Comparison of ENCODE assay signal across 8 cellular contexts in genomic region chr5:157602505-157602904, GRCh38. TPM values are rescaled to one million over a fixed set of nuclear protein-coding genes. Genes with fewer than 3 reads are reported as not detected.
DNase-seq lines count a peak whose midpoint lies in the region; ATAC-seq and TF ChIP-seq lines count a peak whose summit lies in the region.

No MANE protein-coding gene starts in this region.

- intact Hi-C loops in transverse colon (cut with DNase I; ENCODE audit: low total_unique reads) (no loop called here), sigmoid colon (cut with DNase I) (no loop called here)

- ATAC-seq in GM18861 (IDR thresholded peaks at IDR 0.05; ENCODE audit: unreplicated experiment): peak; percentile 35
- peak; percentile 49 for ATAC-seq in HG02884 (IDR thresholded peaks at IDR 0.05; ENCODE audit: unreplicated experiment)
- no peak for ATAC-seq in GM19328 (IDR thresholded peaks at IDR 0.05; ENCODE audit: unreplicated experiment)

- TF ChIP-seq CTCF in fibroblast of mammary gland (conservative IDR thresholded peaks at IDR 0.05; ENCODE audit: control insufficient read depth, insufficient read depth, low read depth, low read length): no peak
- no peak for TF ChIP-seq CTCF in transverse colon (IDR thresholded peaks at IDR 0.05)
- no peak for TF ChIP-seq CTCF in sigmoid colon (IDR thresholded peaks at IDR 0.05)

- H3K9me3 ChIP-seq in SJSA1 (replicated peaks) (no peaks in the 10 kb centered on the region), transverse colon (no peaks in the 10 kb centered on the region), sigmoid colon (no peaks in the 10 kb centered on the region)

- H3K27me3 ChIP-seq in SJSA1 (replicated peaks): no peaks in the 10 kb centered on the region
- H3K27me3 ChIP-seq in transverse colon: no peaks in the 10 kb centered on the region
- no peaks in the 10 kb centered on the region for H3K27me3 ChIP-seq in sigmoid colon

- TF ChIP-seq EP300 in transverse colon (IDR thresholded peaks at IDR 0.05; ENCODE audit: low read depth) (no peak), sigmoid colon (IDR thresholded peaks at IDR 0.05) (no peak)

- 66 to 74% methylated on average over 3 to 4 of the region's 4 CpGs for WGBS in transverse colon (ENCODE audit: low coverage in 1 of 2), 2 donors
- WGBS in sigmoid colon, 2 donors: 61 to 88% methylated on average over 4 of the region's 4 CpGs

- DNase-seq in SJSA1 (ENCODE audit: low read depth in 1 of 2, low spot score in 2 of 2): peak in 1 of 2 experiments; percentile 26
- DNase-seq in fibroblast of mammary gland (ENCODE audit: low read depth): peak; percentile 61
- DNase-seq in transverse colon: no peak
- no peak for DNase-seq in sigmoid colon
- no peak for DNase-seq in H4 (ENCODE audit: low spot score)

- H3K4me1 ChIP-seq in SJSA1 (replicated peaks) (peaks cover 50% of the 10 kb centered on the region), transverse colon (peaks cover 0 to 7% (median 0%) of the 10 kb centered on the region in 4 donors), sigmoid colon (no peaks in the 10 kb centered on the region)

- in situ Hi-C loops in transverse colon (cut with MboI; ENCODE audit: low pct_ligation_motif_present in 1 of 4, low pct_unique_long_range_greater_than_20kb in 1 of 4, low sequenced_read_pairs in 3 of 4): no loop called here

- H3K4me3 ChIP-seq in SJSA1 (no peak overlapping the region), fibroblast of mammary gland (ENCODE audit: control insufficient read depth, low read depth, low read length) (no peak overlapping the region), transverse colon (no peak overlapping the region), sigmoid colon (no peak overlapping the region)

- TF ChIP-seq POLR2A in transverse colon (IDR thresholded peaks at IDR 0.05): no peak
- TF ChIP-seq POLR2A in sigmoid colon (IDR thresholded peaks at IDR 0.05): no peak

- H3K27ac ChIP-seq in SJSA1 (peak overlapping the region; percentile 27), transverse colon (no peak overlapping the region), sigmoid colon (no peak overlapping the region)

- H3K36me3 ChIP-seq in SJSA1 (no peaks in the 10 kb centered on the region), transverse colon (no peaks in the 10 kb centered on the region), sigmoid colon (no peaks in the 10 kb centered on the region)

RNA-seq across cellular contexts. Expression of gene ADAM19, which starts 26.9 kb away (rescaled TPM):
- 30.0 and 48.7 TPM in 2 replicates for total RNA-seq in SJSA1 (2014; rRNA removed; shearing (Covaris generic))
- total RNA-seq in transverse colon: 10 to 100 TPM in 3 of 4 donors, 1 to 10 TPM in 1; 4.0 to 28.1 (median 15.1) TPM
- 10 to 100 TPM; 18.8 to 53.2 (median 35.0) TPM for total RNA-seq in sigmoid colon
- 10 to 100 TPM in 1 of 3 donors, 1 to 10 TPM in 2; 1.2 to 16.3 (median 1.2) TPM for polyA plus RNA-seq in sigmoid colon
- total RNA-seq in H4 (2014; rRNA removed; shearing (Covaris generic)): 4.9 and 5.6 TPM in 2 replicates

RNA-seq across cellular contexts. Expression of gene SOX30, which starts 49.7 kb away (rescaled TPM):
- 2.7 and 5.8 TPM in 2 replicates for total RNA-seq in SJSA1 (2014; rRNA removed; shearing (Covaris generic))
- under 1 TPM in 2 of 4 donors, not detected in 2; 0.16 to 0.75 TPM for total RNA-seq in transverse colon
- under 1 TPM in 2 of 4 donors, not detected in 2; 0.33 to 0.55 TPM for total RNA-seq in sigmoid colon
- polyA plus RNA-seq in sigmoid colon: under 1 TPM in 1 of 3 donors, not detected in 2; 0.12 TPM
- total RNA-seq in H4 (2014; rRNA removed; shearing (Covaris generic)): not detected in 2 replicates
